ENCODE assay signal across 11 cellular contexts in the genomic region with DNA sequence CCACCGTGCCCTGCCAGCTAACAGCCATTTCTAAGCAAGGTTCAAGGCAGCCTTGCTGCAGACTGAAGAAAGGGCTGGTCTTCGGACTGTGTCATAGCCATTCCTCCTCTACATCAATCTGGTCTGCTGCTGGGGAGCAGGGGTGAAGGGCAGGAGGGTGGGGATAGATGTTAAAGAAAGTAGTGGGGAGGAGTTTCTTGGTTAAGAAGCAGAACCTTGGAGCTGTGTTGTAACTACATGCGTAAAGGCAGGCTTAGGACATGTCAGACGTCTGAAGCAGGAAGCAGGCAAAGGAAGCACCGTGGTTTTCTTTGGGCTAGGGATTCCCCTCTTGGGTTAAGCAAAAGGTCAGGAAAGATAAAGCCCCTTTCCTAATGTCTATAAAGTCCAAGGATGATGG. TPM values are rescaled to one million over a fixed set of nuclear protein-coding genes. Genes with fewer than 3 reads are reported as not detected.
DNase-seq lines count a peak whose midpoint lies in the region; ATAC-seq and TF ChIP-seq lines count a peak whose summit lies in the region.
"Had no signal": no experiment of that assay in that cellular context is flagged by ENCODE, and none has a peak within 500 bp of the region (broad histone marks: within the 10 kb centered on the region; RNA-seq: fewer than 3 reads in every experiment).

No MANE protein-coding gene starts in this region.

- peaks cover 39% of the 10 kb centered on the region for H3K4me1 ChIP-seq in Loucy (ENCODE audit: insufficient read depth, low read length, poor library complexity, severe bottlenecking)
- H3K4me1 ChIP-seq in suprapubic skin = peaks cover 74% of the 10 kb centered on the region

- no peaks in the 10 kb centered on the region for H3K9me3 Mint-ChIP-seq in activated T-helper 17 cell treated with anti-CD3 and anti-CD28 coated beads, Interleukin-2, amount 50 U/mL, for 72 hours
- H3K9me3 Mint-ChIP-seq: HFFc6 had no signal

- H3K36me3 Mint-ChIP-seq in activated T-helper 17 cell treated with anti-CD3 and anti-CD28 coated beads, Interleukin-2, amount 50 U/mL, for 72 hours (ENCODE audit: low read depth) = peaks cover 70% of the 10 kb centered on the region

- H3K27ac Mint-ChIP-seq in activated T-helper 17 cell treated with anti-CD3 and anti-CD28 coated beads, Interleukin-2, amount 50 U/mL, for 72 hours = peak overlapping the region; percentile 71
- H3K27ac Mint-ChIP-seq: HFFc6 had no signal

- no peak for TF ChIP-seq CTCF in Loucy (conservative IDR thresholded peaks at IDR 0.05; ENCODE audit: low read length)
- no peak for TF ChIP-seq CTCF in suprapubic skin (IDR thresholded peaks at IDR 0.05)

- H2AFZ ChIP-seq in Loucy (ENCODE audit: low read length) = no peak overlapping the region

- peak overlapping the region; percentile 27 for H3K27ac ChIP-seq in suprapubic skin
- H3K27ac ChIP-seq: ovary had no signal

- 0 out of 2 replicates have a peak, but pooled peaks cover 2% of the 10 kb centered on the region for H3F3A ChIP-seq in Loucy (ENCODE audit: low read depth)

- no peak for TF ChIP-seq POLR2A in suprapubic skin (IDR thresholded peaks at IDR 0.05)

- peaks cover 52% of the 10 kb centered on the region; the same call in 1 of the 2 replicates for H3K36me3 ChIP-seq in Loucy (ENCODE audit: insufficient read depth, low read length)
- peaks cover 20% of the 10 kb centered on the region for H3K36me3 ChIP-seq in suprapubic skin
- H3K36me3 ChIP-seq: colonic mucosa, ovary had no signal

- H3K9me3 ChIP-seq in Loucy (ENCODE audit: insufficient read depth, low read depth, low read length) (no peaks in the 10 kb centered on the region), suprapubic skin (no peaks in the 10 kb centered on the region)
- H3K9me3 ChIP-seq: colonic mucosa, ovary had no signal

- H3K79me2 ChIP-seq in Loucy (ENCODE audit: insufficient read depth, low read length) = peaks cover 39% of the 10 kb centered on the region

- H3K9ac ChIP-seq in Loucy (ENCODE audit: low read depth, low read length, poor library complexity, severe bottlenecking) = peak overlapping the region; percentile 51

- TF ChIP-seq EP300 in suprapubic skin (IDR thresholded peaks at IDR 0.05) = peak; percentile 32

- H3K4me3 Mint-ChIP-seq in activated T-helper 17 cell treated with anti-CD3 and anti-CD28 coated beads, Interleukin-2, amount 50 U/mL, for 72 hours = peak overlapping the region; percentile 46
- H3K4me3 Mint-ChIP-seq: HFFc6 had no signal

- DNase-seq in iris pigment epithelial cell (ENCODE audit: low read depth) (peak; percentile 84), suprapubic skin (ENCODE audit: low spot score in 2 of 2) (no peak), DMS53 (lab: John Stamatoyannopoulos, UW) (no peak), DMS79 treated with DMSO at 0.1 percent for 48 hours (lab: John Stamatoyannopoulos, UW) (no peak)
- DNase-seq: colonic mucosa, HFFc6, NCI-H1930, ovary had no signal

- H3K27me3 ChIP-seq in Loucy (ENCODE audit: insufficient read depth, low read length, poor library complexity, severe bottlenecking) = no peaks in the 10 kb centered on the region
- H3K27me3 ChIP-seq in suprapubic skin = no peaks in the 10 kb centered on the region
- H3K27me3 ChIP-seq: colonic mucosa, ovary had no signal

- peak overlapping the region; percentile 0 for H3K4me2 ChIP-seq in Loucy (ENCODE audit: low read depth, low read length, poor library complexity, severe bottlenecking)

- peak; percentile 55 for ATAC-seq in activated T-helper 17 cell treated with anti-CD3 and anti-CD28 coated beads, Interleukin-2, amount 50 U/mL, for 72 hours (replicated peaks)
- no peak for ATAC-seq in GM18870 (IDR thresholded peaks at IDR 0.05; ENCODE audit: unreplicated experiment)

- no peaks in the 10 kb centered on the region for H3K9me2 ChIP-seq in Loucy (replicated peaks; ENCODE audit: low read depth, low read length)

- peaks cover 35% of the 10 kb centered on the region for H3K4me1 Mint-ChIP-seq in activated T-helper 17 cell treated with anti-CD3 and anti-CD28 coated beads, Interleukin-2, amount 50 U/mL, for 72 hours

- no peaks in the 10 kb centered on the region for H3K27me3 Mint-ChIP-seq in activated T-helper 17 cell treated with anti-CD3 and anti-CD28 coated beads, Interleukin-2, amount 50 U/mL, for 72 hours

- peaks cover 26% of the 10 kb centered on the region for H4K20me1 ChIP-seq in Loucy (ENCODE audit: insufficient read depth, low read length, poor library complexity, severe bottlenecking)

- H3K4me3 ChIP-seq in Loucy (ENCODE audit: low read length, poor library complexity, severe bottlenecking) = no peak overlapping the region
- no peak overlapping the region for H3K4me3 ChIP-seq in suprapubic skin
- H3K4me3 ChIP-seq: colonic mucosa, ovary had no signal

- 62% methylated on average over 5 of the region's 5 CpGs for WGBS in suprapubic skin

RNA-seq across cellular contexts. Expression of a gene that starts 18.1 kb away (rescaled TPM):
- total RNA-seq in activated T-helper 17 cell treated with anti-CD3 and anti-CD28 coated beads, Interleukin-2, amount 50 U/mL, for 72 hours = 10 to 100 TPM; 49.4 to 52.4 TPM
- 10 to 100 TPM; 22.2 to 58.3 (median 34.3) TPM for total RNA-seq in suprapubic skin

RNA-seq across cellular contexts. Expression of a gene that starts 31.5 kb away (rescaled TPM):
- 100 to 1,000 TPM; 142 to 179 TPM for total RNA-seq in activated T-helper 17 cell treated with anti-CD3 and anti-CD28 coated beads, Interleukin-2, amount 50 U/mL, for 72 hours
- 100 to 1,000 TPM; 123 to 235 (median 198) TPM for total RNA-seq in suprapubic skin
